In the genomic region with DNA sequence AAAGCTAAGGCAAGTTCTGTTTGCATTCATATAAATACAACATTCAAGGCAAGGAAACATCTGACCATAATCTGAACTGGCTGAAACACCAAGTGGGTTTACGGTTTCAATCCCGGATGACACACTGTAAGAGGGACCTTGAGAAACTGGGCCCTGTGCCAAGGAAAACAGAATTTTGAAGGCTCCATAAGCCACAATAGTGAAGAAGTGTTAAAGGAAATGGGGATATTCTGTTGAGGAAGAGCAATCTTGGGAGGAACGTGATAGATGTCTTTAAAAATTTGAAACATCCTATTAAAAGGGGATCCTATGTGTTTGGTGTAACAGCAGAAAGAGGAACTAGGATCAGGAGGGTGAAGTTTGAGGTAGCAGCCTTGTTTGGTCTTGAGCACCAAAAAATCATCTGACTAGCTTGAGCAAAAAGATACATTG, we compare ENCODE assay signal across 1 cellular context.
TF ChIP-seq lines count a peak whose summit lies in the region.

No MANE protein-coding gene starts in this region.

TF ChIP-seq in GM12878, 131 proteins besides CTCF, POLR2A, EP300 and RAD21 (continued from another document and continues in another):
- TF ChIP-seq PRDM15 (CRISPR knock-in tag; IDR thresholded peaks at IDR 0.05) (no peak), RB1 (IDR thresholded peaks at IDR 0.05; ENCODE audit: borderline replicate concordance) (no peak), GABPA (IDR thresholded peaks at IDR 0.05; ENCODE audit: low read depth) (no peak), POU2F2 (IDR thresholded peaks at IDR 0.05; ENCODE audit: borderline replicate concordance, low read depth, low read length) (0 out of 3 replicates have a peak, but pooled peaks have one; percentile 33), ATF2 (IDR thresholded peaks at IDR 0.05; ENCODE audit: low read length) (0 out of 2 replicates have a peak, but pooled peaks have one; percentile 49), MEF2B (IDR thresholded peaks at IDR 0.05; ENCODE audit: partially characterized antibody, poor library complexity, severe bottlenecking) (peak; percentile 44), MAX (IDR thresholded peaks at IDR 0.05; ENCODE audit: low read depth, low read length) (no peak), SMAD1 (IDR thresholded peaks at IDR 0.05; ENCODE audit: low read depth, partially characterized antibody) (peak; percentile 89), ZBTB33 (IDR thresholded peaks at IDR 0.05) (no peak), NBN (IDR thresholded peaks at IDR 0.05) (peak; percentile 67; the same call in 1 of the 2 replicates), NFIC (IDR thresholded peaks at IDR 0.05; ENCODE audit: low read depth, low read length) (peak; percentile 85), ATF7 (IDR thresholded peaks at IDR 0.05; ENCODE audit: low read depth) (peak; percentile 46; the same call in 1 of the 2 replicates), CEBPZ (IDR thresholded peaks at IDR 0.05; ENCODE audit: low read depth, low read length) (no peak), FOS (IDR thresholded peaks at IDR 0.05; ENCODE audit: borderline replicate concordance, extremely low read depth, insufficient read length) (no peak), NR2C2 (IDR thresholded peaks at IDR 0.05; ENCODE audit: borderline replicate concordance, control insufficient read depth, insufficient read length, low read depth) (no peak), SMARCA5 (IDR thresholded peaks at IDR 0.05) (no peak), BMI1 (IDR thresholded peaks at IDR 0.05; ENCODE audit: borderline replicate concordance) (peak; percentile 63; the same call in 1 of the 2 replicates), BHLHE40 (IDR thresholded peaks at IDR 0.05; ENCODE audit: borderline replicate concordance in 1 of 2, low read depth in 2 of 2, low read length in 1 of 2) (peak; percentile 50 to 55; a peak in 2 of 4 replicates), RAD51 (IDR thresholded peaks at IDR 0.05) (peak; percentile 48; the same call in 1 of the 2 replicates), NR2C1 (IDR thresholded peaks at IDR 0.05) (no peak), WRNIP1 (IDR thresholded peaks at IDR 0.05; ENCODE audit: borderline replicate concordance, low read depth, low read length) (no peak), EZH2 (IDR thresholded peaks at IDR 0.05; ENCODE audit: borderline replicate concordance, control insufficient read depth, low read depth, low read length) (no peak), TCF3 (IDR thresholded peaks at IDR 0.05; ENCODE audit: borderline replicate concordance, insufficient read depth, low read depth, low read length) (no peak), TCF12 (IDR thresholded peaks at IDR 0.05; ENCODE audit: low read depth, low read length) (no peak), ZNF207 (IDR thresholded peaks at IDR 0.05; ENCODE audit: borderline replicate concordance) (no peak), USF2 (IDR thresholded peaks at IDR 0.05; ENCODE audit: borderline replicate concordance, low read depth, low read length) (no peak), HDAC2 (IDR thresholded peaks at IDR 0.05) (no peak), SREBF1 (IDR thresholded peaks at IDR 0.05; ENCODE audit: low read length) (no peak), STAT1 (conservative IDR thresholded peaks at IDR 0.05) (no peak), TCF7 (IDR thresholded peaks at IDR 0.05; ENCODE audit: borderline replicate concordance) (no peak), STAT3 (IDR thresholded peaks at IDR 0.05; ENCODE audit: low read depth, low read length) (no peak), HCFC1 (IDR thresholded peaks at IDR 0.05; ENCODE audit: low read length) (no peak), CHD1 (IDR thresholded peaks at IDR 0.05; ENCODE audit: low read depth, low read length) (no peak), MXI1 (IDR thresholded peaks at IDR 0.05; ENCODE audit: low read depth, low read length) (no peak), MTA3 (IDR thresholded peaks at IDR 0.05; ENCODE audit: borderline replicate concordance, low read length) (no peak), MTA2 (IDR thresholded peaks at IDR 0.05; ENCODE audit: low read depth) (peak; percentile 81), YY1 (IDR thresholded peaks at IDR 0.05; ENCODE audit: low read depth, low read length) (no peak)
- TF ChIP-seq, protein P1, sequence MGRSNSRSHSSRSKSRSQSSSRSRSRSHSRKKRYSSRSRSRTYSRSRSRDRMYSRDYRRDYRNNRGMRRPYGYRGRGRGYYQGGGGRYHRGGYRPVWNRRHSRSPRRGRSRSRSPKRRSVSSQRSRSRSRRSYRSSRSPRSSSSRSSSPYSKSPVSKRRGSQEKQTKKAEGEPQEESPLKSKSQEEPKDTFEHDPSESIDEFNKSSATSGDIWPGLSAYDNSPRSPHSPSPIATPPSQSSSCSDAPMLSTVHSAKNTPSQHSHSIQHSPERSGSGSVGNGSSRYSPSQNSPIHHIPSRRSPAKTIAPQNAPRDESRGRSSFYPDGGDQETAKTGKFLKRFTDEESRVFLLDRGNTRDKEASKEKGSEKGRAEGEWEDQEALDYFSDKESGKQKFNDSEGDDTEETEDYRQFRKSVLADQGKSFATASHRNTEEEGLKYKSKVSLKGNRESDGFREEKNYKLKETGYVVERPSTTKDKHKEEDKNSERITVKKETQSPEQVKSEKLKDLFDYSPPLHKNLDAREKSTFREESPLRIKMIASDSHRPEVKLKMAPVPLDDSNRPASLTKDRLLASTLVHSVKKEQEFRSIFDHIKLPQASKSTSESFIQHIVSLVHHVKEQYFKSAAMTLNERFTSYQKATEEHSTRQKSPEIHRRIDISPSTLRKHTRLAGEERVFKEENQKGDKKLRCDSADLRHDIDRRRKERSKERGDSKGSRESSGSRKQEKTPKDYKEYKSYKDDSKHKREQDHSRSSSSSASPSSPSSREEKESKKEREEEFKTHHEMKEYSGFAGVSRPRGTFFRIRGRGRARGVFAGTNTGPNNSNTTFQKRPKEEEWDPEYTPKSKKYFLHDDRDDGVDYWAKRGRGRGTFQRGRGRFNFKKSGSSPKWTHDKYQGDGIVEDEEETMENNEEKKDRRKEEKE (IDR thresholded peaks at IDR 0.05) = no peak
- TF ChIP-seq, protein P2, sequence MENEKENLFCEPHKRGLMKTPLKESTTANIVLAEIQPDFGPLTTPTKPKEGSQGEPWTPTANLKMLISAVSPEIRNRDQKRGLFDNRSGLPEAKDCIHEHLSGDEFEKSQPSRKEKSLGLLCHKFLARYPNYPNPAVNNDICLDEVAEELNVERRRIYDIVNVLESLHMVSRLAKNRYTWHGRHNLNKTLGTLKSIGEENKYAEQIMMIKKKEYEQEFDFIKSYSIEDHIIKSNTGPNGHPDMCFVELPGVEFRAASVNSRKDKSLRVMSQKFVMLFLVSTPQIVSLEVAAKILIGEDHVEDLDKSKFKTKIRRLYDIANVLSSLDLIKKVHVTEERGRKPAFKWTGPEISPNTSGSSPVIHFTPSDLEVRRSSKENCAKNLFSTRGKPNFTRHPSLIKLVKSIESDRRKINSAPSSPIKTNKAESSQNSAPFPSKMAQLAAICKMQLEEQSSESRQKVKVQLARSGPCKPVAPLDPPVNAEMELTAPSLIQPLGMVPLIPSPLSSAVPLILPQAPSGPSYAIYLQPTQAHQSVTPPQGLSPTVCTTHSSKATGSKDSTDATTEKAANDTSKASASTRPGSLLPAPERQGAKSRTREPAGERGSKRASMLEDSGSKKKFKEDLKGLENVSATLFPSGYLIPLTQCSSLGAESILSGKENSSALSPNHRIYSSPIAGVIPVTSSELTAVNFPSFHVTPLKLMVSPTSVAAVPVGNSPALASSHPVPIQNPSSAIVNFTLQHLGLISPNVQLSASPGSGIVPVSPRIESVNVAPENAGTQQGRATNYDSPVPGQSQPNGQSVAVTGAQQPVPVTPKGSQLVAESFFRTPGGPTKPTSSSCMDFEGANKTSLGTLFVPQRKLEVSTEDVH (IDR thresholded peaks at IDR 0.05; ENCODE audit: low read depth, partially characterized antibody) = no peak
- TF ChIP-seq, protein P3, sequence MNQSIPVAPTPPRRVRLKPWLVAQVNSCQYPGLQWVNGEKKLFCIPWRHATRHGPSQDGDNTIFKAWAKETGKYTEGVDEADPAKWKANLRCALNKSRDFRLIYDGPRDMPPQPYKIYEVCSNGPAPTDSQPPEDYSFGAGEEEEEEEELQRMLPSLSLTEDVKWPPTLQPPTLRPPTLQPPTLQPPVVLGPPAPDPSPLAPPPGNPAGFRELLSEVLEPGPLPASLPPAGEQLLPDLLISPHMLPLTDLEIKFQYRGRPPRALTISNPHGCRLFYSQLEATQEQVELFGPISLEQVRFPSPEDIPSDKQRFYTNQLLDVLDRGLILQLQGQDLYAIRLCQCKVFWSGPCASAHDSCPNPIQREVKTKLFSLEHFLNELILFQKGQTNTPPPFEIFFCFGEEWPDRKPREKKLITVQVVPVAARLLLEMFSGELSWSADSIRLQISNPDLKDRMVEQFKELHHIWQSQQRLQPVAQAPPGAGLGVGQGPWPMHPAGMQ (IDR thresholded peaks at IDR 0.05; ENCODE audit: borderline replicate concordance) = no peak
